ENCODE assay signal across 26 cellular contexts in genomic region chr11:35335226-35335625, GRCh38.
DNase-seq lines count a peak whose midpoint lies in the region; ATAC-seq, FAIRE-seq and TF ChIP-seq lines count a peak whose summit lies in the region.
"Had no signal": no experiment of that assay in that cellular context is flagged by ENCODE, and none has a peak within 500 bp of the region (broad histone marks: within the 10 kb centered on the region; RNA-seq: fewer than 3 reads in every experiment).

No MANE protein-coding gene starts in this region.

- 0% methylated on average over 2 of the region's 2 CpGs for WGBS in K562 (ENCODE audit: insufficient coverage, low coverage, missing lambda C conversion rate)

- peaks cover 42% of the 10 kb centered on the region for H3K4me1 ChIP-seq in CD8-positive, alpha-beta memory T cell (ENCODE audit: insufficient read depth, low read length)
- H3K4me1 ChIP-seq in K562 (replicated peaks in 1 of 2; ENCODE audit: control insufficient read depth in 2 of 2, insufficient read depth in 2 of 2, low read length in 2 of 2) (peaks cover 0 to 12% of the 10 kb centered on the region in 2 experiments; a peak in 2 of 5 replicates), MM.1S (ENCODE audit: low read length) (peaks cover 14% of the 10 kb centered on the region)
- H3K4me1 ChIP-seq: parathyroid adenoma had no signal

- H3K9ac ChIP-seq in K562 (ENCODE audit: insufficient read depth in 1 of 2, low read depth in 2 of 2, low read length in 2 of 2) (no peak overlapping the region), MM.1S (ENCODE audit: low read length) (no peak overlapping the region)
- H3K9ac ChIP-seq: KMS-11, parathyroid adenoma had no signal

- no TSS peak for BruUV-seq in K562 (replicated peaks; lab: Mats Ljungman, UMichigan)

- TF ChIP-seq POLR2A in K562 (conservative IDR thresholded peaks at IDR 0.05): no peak

- H3K4me3 ChIP-seq in CD8-positive, alpha-beta memory T cell (ENCODE audit: low read length): no peak overlapping the region
- H3K4me3 ChIP-seq in K562 (no peak overlapping the region), MM.1S (ENCODE audit: low read length) (no peak overlapping the region)
- H3K4me3 ChIP-seq: GM12878, sigmoid colon, SJSA1 had no signal

- no peak overlapping the region for H3K4me2 ChIP-seq in K562 (ENCODE audit: insufficient read depth, low read length)
- H3K4me2 ChIP-seq in MM.1S (ENCODE audit: low read depth, low read length): no peak overlapping the region
- H3K4me2 ChIP-seq: KMS-11 had no signal

- TF ChIP-seq CTCF in K562 (IDR thresholded peaks at IDR 0.05 in 2 of 3, conservative IDR thresholded peaks at IDR 0.05 in 1 of 3; ENCODE audit: insufficient read depth in 2 of 3, low read depth in 1 of 3, low read length in 3 of 3) (no peak), MM.1S (IDR thresholded peaks at IDR 0.05; ENCODE audit: low read length) (no peak)

- CTCF ChIA-PET in CD8-positive, alpha-beta memory T cell (lab: Charles Lee): interaction anchor here (0.8 to 1.4 kb wide), 2 partner anchors 10 to 17 kb away, joined by 3 to 4 read pairs; no protein-coding TSS in a partner anchor
- CTCF ChIA-PET in K562 (lab: Yijun Ruan, JAX; ENCODE audit: low intra/inter-chr PET ratio): no interaction called here

- no peaks in the 10 kb centered on the region for H3F3A ChIP-seq in MM.1S (ENCODE audit: insufficient read depth, low read length)

- H3K4me3 Mint-ChIP-seq in CD8-positive, alpha-beta memory T cell: no peak overlapping the region
- H3K4me3 Mint-ChIP-seq: activated CD4-positive, alpha-beta T cell treated with anti-CD3 and anti-CD28 coated beads for 36 hours; activated naive CD4-positive, alpha-beta T cell treated with anti-CD3 and anti-CD28 coated beads, Interleukin-2, amount 50 U/mL, for 24 hours had no signal

- in situ Hi-C loops in K562 (cut with MboI): no loop called here

- no peak for ATAC-seq in K562
- ATAC-seq: activated CD4-positive, alpha-beta T cell treated with anti-CD3 and anti-CD28 coated beads for 36 hours; esophagus mucosa; PC-3 had no signal

- H3K9me3 Mint-ChIP-seq in CD8-positive, alpha-beta memory T cell: peaks cover 0 to 7% (median 2%) of the 10 kb centered on the region in 5 donors

- TF ChIP-seq EP300 in K562 (IDR thresholded peaks at IDR 0.05; ENCODE audit: low read length): no peak

- no peaks in the 10 kb centered on the region for H3K9me3 ChIP-seq in CD8-positive, alpha-beta memory T cell (ENCODE audit: low read length)
- no peaks in the 10 kb centered on the region for H3K9me3 ChIP-seq in K562 (replicated peaks; ENCODE audit: control insufficient read depth, insufficient read depth, low read depth, low read length)
- no peaks in the 10 kb centered on the region for H3K9me3 ChIP-seq in MM.1S (replicated peaks; ENCODE audit: insufficient read depth, low read length)
- H3K9me3 ChIP-seq: sigmoid colon, SJSA1 had no signal

- H3K79me2 ChIP-seq in K562 (ENCODE audit: control insufficient read depth, insufficient read depth, low read length): no peaks in the 10 kb centered on the region
- no peaks in the 10 kb centered on the region for H3K79me2 ChIP-seq in MM.1S (ENCODE audit: low read length)
- H3K79me2 ChIP-seq: parathyroid adenoma had no signal

- H3K4me1 Mint-ChIP-seq in CD8-positive, alpha-beta memory T cell: peaks cover 35 to 43% (median 41%) of the 10 kb centered on the region in 3 donors

- POLR2A ChIA-PET in CD8-positive, alpha-beta memory T cell (lab: Charles Lee): interaction anchor here (0.9 kb wide), 1 partner anchor 10 kb away, joined by 3 read pairs; no protein-coding TSS in a partner anchor
- POLR2A ChIA-PET in K562 (lab: Yijun Ruan, JAX): interaction anchor here (0.6 kb wide), 2 partner anchors 9 to 11 kb away, joined by 3 to 4 read pairs; no protein-coding TSS in a partner anchor

- no peaks in the 10 kb centered on the region for H3K9me2 ChIP-seq in MM.1S (replicated peaks; ENCODE audit: insufficient read depth, low read length)

- H3K27ac Mint-ChIP-seq in CD8-positive, alpha-beta memory T cell: peak overlapping the region in 5 of 8 donors; percentile 71 to 98 (median 87)
- H3K27ac Mint-ChIP-seq: activated CD4-positive, alpha-beta T cell treated with anti-CD3 and anti-CD28 coated beads for 36 hours; activated naive CD4-positive, alpha-beta T cell treated with anti-CD3 and anti-CD28 coated beads, Interleukin-2, amount 50 U/mL, for 24 hours had no signal

- no peaks in the 10 kb centered on the region for H3K9me1 ChIP-seq in K562 (ENCODE audit: control insufficient read depth, insufficient read depth, low read length)

- peaks cover 0 to 22% (median 0%) of the 10 kb centered on the region in 3 donors for H3K36me3 Mint-ChIP-seq in CD8-positive, alpha-beta memory T cell
- H3K36me3 Mint-ChIP-seq: activated naive CD4-positive, alpha-beta T cell treated with anti-CD3 and anti-CD28 coated beads, Interleukin-2, amount 50 U/mL, for 24 hours had no signal

- no peak for TF ChIP-seq RAD21 in K562 (CRISPR knock-in tag; conservative IDR thresholded peaks at IDR 0.05 in 1 of 2, IDR thresholded peaks at IDR 0.05 in 1 of 2)

- no peaks in the 10 kb centered on the region for H3K27me3 ChIP-seq in CD8-positive, alpha-beta memory T cell (ENCODE audit: insufficient read depth, low read length, poor library complexity, severe bottlenecking)
- no peaks in the 10 kb centered on the region for H3K27me3 ChIP-seq in K562 (ENCODE audit: control insufficient read depth in 2 of 2, insufficient read depth in 2 of 2, low read length in 2 of 2)
- H3K27me3 ChIP-seq in MM.1S (replicated peaks; ENCODE audit: insufficient read depth, low read length): no peaks in the 10 kb centered on the region
- H3K27me3 ChIP-seq: sigmoid colon, SJSA1 had no signal

- no peaks in the 10 kb centered on the region for H3K27me3 Mint-ChIP-seq in CD8-positive, alpha-beta memory T cell
- H3K27me3 Mint-ChIP-seq: activated CD4-positive, alpha-beta T cell treated with anti-CD3 and anti-CD28 coated beads for 36 hours; activated naive CD4-positive, alpha-beta T cell treated with anti-CD3 and anti-CD28 coated beads, Interleukin-2, amount 50 U/mL, for 24 hours had no signal

- no peaks in the 10 kb centered on the region for H4K20me1 ChIP-seq in K562 (replicated peaks; ENCODE audit: control insufficient read depth, insufficient read depth, low read length)
- no peaks in the 10 kb centered on the region for H4K20me1 ChIP-seq in MM.1S (ENCODE audit: insufficient read depth, low read length)

- DNase-seq in AG08395 (ENCODE audit: low spot score): peak; percentile 34
- no peak for DNase-seq in CD8-positive, alpha-beta memory T cell
- DNase-seq in K562 (ENCODE audit: extremely low read depth in 1 of 4, low spot score in 3 of 4): no peak
- peak; percentile 21 for DNase-seq in iris pigment epithelial cell (ENCODE audit: low read depth)
- no peak for DNase-seq in MM.1S
- no peak for DNase-seq in SHP77 treated with DMSO at 0.1 percent for 48 hours (lab: John Stamatoyannopoulos, UW)
- no peak for DNase-seq in NK-92 (lab: John Stamatoyannopoulos, UW; ENCODE audit: unreplicated experiment)
- no peak for DNase-seq in stimulated activated naive CD4-positive, alpha-beta T cell (lab: John Stamatoyannopoulos, UW)
- DNase-seq: activated CD4-positive, alpha-beta T cell treated with anti-CD3 and anti-CD28 coated beads for 36 hours; CD4-positive, alpha-beta memory T cell; effector CD8-positive, alpha-beta T cell; glutamatergic neuron; midbrain; NCI-H1092 treated with DMSO at 0.1 percent for 48 hours; NCI-H2029; NCI-H226; PC-3; sigmoid colon; substantia nigra had no signal

- FAIRE-seq in K562 (lab: Jason Lieb, UNC): no peak
- FAIRE-seq: astrocyte, GM12878 had no signal

- intact Hi-C loops in K562 (cut with micrococcal nuclease): no loop called here

- H2AFZ ChIP-seq in K562 (ENCODE audit: low read depth, low read length): no peak overlapping the region
- no peak overlapping the region for H2AFZ ChIP-seq in MM.1S (ENCODE audit: low read length)
- H2AFZ ChIP-seq: parathyroid adenoma had no signal

- H3K36me3 ChIP-seq in CD8-positive, alpha-beta memory T cell (ENCODE audit: insufficient read depth, low read length): no peaks in the 10 kb centered on the region
- H3K36me3 ChIP-seq in K562 (ENCODE audit: control insufficient read depth, insufficient read depth, low read length) (no peaks in the 10 kb centered on the region), MM.1S (replicated peaks; ENCODE audit: insufficient read depth, low read length) (no peaks in the 10 kb centered on the region)
- H3K36me3 ChIP-seq: sigmoid colon, SJSA1 had no signal

- no peak overlapping the region for H3K27ac ChIP-seq in CD8-positive, alpha-beta memory T cell (ENCODE audit: low read depth, low read length)
- no peak overlapping the region for H3K27ac ChIP-seq in K562 (ENCODE audit: extremely low read depth, low read depth, low read length)
- H3K27ac ChIP-seq in MM.1S (ENCODE audit: low read length): no peak overlapping the region
- H3K27ac ChIP-seq: KMS-11, parathyroid adenoma, sigmoid colon, SJSA1 had no signal

TF ChIP-seq in K562, 482 proteins besides CTCF, POLR2A, EP300 and RAD21:
- TF ChIP-seq CEBPB (tag; IDR thresholded peaks at IDR 0.05) (peak; percentile 63), CEBPG (CRISPR knock-in tag; IDR thresholded peaks at IDR 0.05) (no peak; the same call in 1 of the 2 replicates), CEBPG (tag; conservative IDR thresholded peaks at IDR 0.05 in 1 of 2, IDR thresholded peaks at IDR 0.05 in 1 of 2) (peak in 1 of 2 experiments; percentile 69; a peak in 3 of 4 replicates), JUNB (CRISPR knock-in tag; conservative IDR thresholded peaks at IDR 0.05) (no peak), ZNF408 (CRISPR knock-in tag; IDR thresholded peaks at IDR 0.05; ENCODE audit: low read depth) (no peak), ZC3H11A (IDR thresholded peaks at IDR 0.05; ENCODE audit: low read depth, low read length) (no peak)

Comparison
In these comparisons a context has a peak if more than half of its experiments do, and no peak if none do; other contexts are left out.
1. DNase-seq: peak in AG08395 (single experiment) and iris pigment epithelial cell (single experiment); none in CD8-positive, alpha-beta memory T cell (0 of 5), K562 (0 of 4), MM.1S (single experiment), SHP77 treated with DMSO at 0.1 percent for 48 hours (single experiment), NK-92 (single experiment) and stimulated activated naive CD4-positive, alpha-beta T cell (0 of 6).